In the genomic region with DNA sequence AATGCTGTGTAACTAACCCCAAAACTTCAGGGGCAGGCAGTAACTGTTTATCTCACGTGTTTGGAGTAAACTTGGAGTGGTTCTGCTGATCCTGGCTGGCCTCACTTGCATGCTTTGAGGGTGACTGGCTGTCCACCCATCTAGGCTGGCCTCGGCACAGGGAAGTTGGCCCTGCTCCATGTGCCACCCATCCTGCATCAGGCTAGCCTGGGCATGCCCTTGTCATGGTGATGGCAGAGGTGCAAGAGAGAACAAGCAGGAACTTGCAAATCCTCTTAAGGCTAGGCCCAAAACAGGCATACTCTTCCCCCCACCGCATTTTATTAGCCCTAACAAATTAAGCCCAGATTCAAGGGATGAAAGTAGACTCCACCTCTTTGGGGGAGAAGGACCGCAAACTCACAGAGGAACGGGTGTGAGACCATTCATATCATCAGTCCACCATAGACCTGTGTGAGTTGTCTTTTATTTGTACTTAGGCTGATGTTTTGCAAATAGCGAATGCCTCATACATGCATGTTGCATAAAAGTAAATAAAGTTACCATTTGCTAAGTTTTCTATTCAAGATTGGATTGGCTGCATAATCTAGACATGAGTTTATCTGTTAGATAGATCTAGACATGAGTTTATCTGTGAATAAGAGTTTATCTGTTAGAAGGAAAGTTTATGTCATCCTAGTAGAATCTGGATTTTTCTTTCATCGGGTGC, we compare ENCODE assay signal across 10 cellular contexts.
A peak's percentile ranks its signal among the peaks of the same experiment; 100 is the strongest.
DNase-seq lines count a peak whose midpoint lies in the region; ATAC-seq and TF ChIP-seq lines count a peak whose summit lies in the region.
"Had no signal": no experiment of that assay in that cellular context is flagged by ENCODE, and none has a peak within 500 bp of the region (broad histone marks: within the 10 kb centered on the region; RNA-seq: fewer than 3 reads in every experiment).

No MANE protein-coding gene starts in this region.

- H3K36me3 Mint-ChIP-seq in stimulated activated naive CD8-positive, alpha-beta T cell treated with anti-CD3 and anti-CD28 coated beads, Interleukin-15, Interleukin-2, amounts not matched to agents 100 ng/mL and 50 ng/mL, for 24 hours (ENCODE audit: low read depth), result no peaks in the 10 kb centered on the region

- H3K27ac ChIP-seq in left ventricle myocardium inferior (replicated peaks) (peak overlapping the region; percentile 27), suprapubic skin (no peak overlapping the region)

- DNase-seq in stimulated activated naive CD8-positive, alpha-beta T cell treated with anti-CD3 and anti-CD28 coated beads, Interleukin-15, amount 100 ng/mL, for 72 hours, result no peak
- DNase-seq in SHP77 treated with DMSO at 0.1 percent for 48 hours (lab: John Stamatoyannopoulos, UW) (peak; percentile 81), left ventricle myocardium inferior (peak; percentile 73), NCI-H2227 (lab: John Stamatoyannopoulos, UW; ENCODE audit: unreplicated experiment) (no peak), suprapubic skin (ENCODE audit: low spot score in 2 of 2) (no peak), NCI-H2171 treated with DMSO at 0.1 percent for 48 hours (lab: John Stamatoyannopoulos, UW) (no peak)
- DNase-seq: cortex of kidney; stimulated activated CD4-positive, alpha-beta T cell treated with anti-CD3 and anti-CD28 coated beads, Interleukin-4, amount 100 ng/mL, for 24 hours had no signal

- ATAC-seq in stimulated activated naive CD8-positive, alpha-beta T cell treated with anti-CD3 and anti-CD28 coated beads, Interleukin-15, amount 100 ng/mL, for 72 hours, result no peak
- no peak for ATAC-seq in GM19463 (IDR thresholded peaks at IDR 0.05; ENCODE audit: unreplicated experiment)

- peaks cover 31% of the 10 kb centered on the region for H3K4me1 Mint-ChIP-seq in stimulated activated naive CD8-positive, alpha-beta T cell treated with anti-CD3 and anti-CD28 coated beads, Interleukin-15, Interleukin-2, amounts not matched to agents 100 ng/mL and 50 ng/mL, for 24 hours (ENCODE audit: low read depth)
- peaks cover 6% of the 10 kb centered on the region for H3K4me1 Mint-ChIP-seq in stimulated activated naive CD8-positive, alpha-beta T cell treated with anti-CD3 and anti-CD28 coated beads, Interleukin-15, amount 100 ng/mL, for 72 hours

- H3K9me3 ChIP-seq in left ventricle myocardium inferior (replicated peaks) (no peaks in the 10 kb centered on the region), suprapubic skin (no peaks in the 10 kb centered on the region)

- peaks cover 64% of the 10 kb centered on the region for H3K4me1 ChIP-seq in left ventricle myocardium inferior
- no peaks in the 10 kb centered on the region for H3K4me1 ChIP-seq in suprapubic skin

- no peak for TF ChIP-seq EP300 in suprapubic skin (IDR thresholded peaks at IDR 0.05)

- intact Hi-C loops in left ventricle myocardium inferior (cut with micrococcal nuclease), result no loop called here

- H3K36me3 ChIP-seq in left ventricle myocardium inferior (no peaks in the 10 kb centered on the region), suprapubic skin (no peaks in the 10 kb centered on the region)

- H3K27ac Mint-ChIP-seq in stimulated activated naive CD8-positive, alpha-beta T cell treated with anti-CD3 and anti-CD28 coated beads, Interleukin-15, Interleukin-2, amounts not matched to agents 100 ng/mL and 50 ng/mL, for 24 hours, result peak overlapping the region; percentile 65
- no peak overlapping the region for H3K27ac Mint-ChIP-seq in stimulated activated naive CD8-positive, alpha-beta T cell treated with anti-CD3 and anti-CD28 coated beads, Interleukin-15, amount 100 ng/mL, for 72 hours

- no peaks in the 10 kb centered on the region for H3K9me3 Mint-ChIP-seq in stimulated activated naive CD8-positive, alpha-beta T cell treated with anti-CD3 and anti-CD28 coated beads, Interleukin-15, Interleukin-2, amounts not matched to agents 100 ng/mL and 50 ng/mL, for 24 hours
- H3K9me3 Mint-ChIP-seq in stimulated activated naive CD8-positive, alpha-beta T cell treated with anti-CD3 and anti-CD28 coated beads, Interleukin-15, amount 100 ng/mL, for 72 hours, result no peaks in the 10 kb centered on the region

- no peak overlapping the region for H3K4me3 Mint-ChIP-seq in stimulated activated naive CD8-positive, alpha-beta T cell treated with anti-CD3 and anti-CD28 coated beads, Interleukin-15, Interleukin-2, amounts not matched to agents 100 ng/mL and 50 ng/mL, for 24 hours
- no peak overlapping the region for H3K4me3 Mint-ChIP-seq in stimulated activated naive CD8-positive, alpha-beta T cell treated with anti-CD3 and anti-CD28 coated beads, Interleukin-15, amount 100 ng/mL, for 72 hours

- 83% methylated on average over 6 of the region's 7 CpGs for WGBS in suprapubic skin

- H3K27me3 Mint-ChIP-seq in stimulated activated naive CD8-positive, alpha-beta T cell treated with anti-CD3 and anti-CD28 coated beads, Interleukin-15, Interleukin-2, amounts not matched to agents 100 ng/mL and 50 ng/mL, for 24 hours, result no peaks in the 10 kb centered on the region
- no peaks in the 10 kb centered on the region for H3K27me3 Mint-ChIP-seq in stimulated activated naive CD8-positive, alpha-beta T cell treated with anti-CD3 and anti-CD28 coated beads, Interleukin-15, amount 100 ng/mL, for 72 hours

- no peak for TF ChIP-seq POLR2A in suprapubic skin (IDR thresholded peaks at IDR 0.05)

- no peaks in the 10 kb centered on the region for H3K27me3 ChIP-seq in left ventricle myocardium inferior (ENCODE audit: low read depth)
- H3K27me3 ChIP-seq in suprapubic skin, result no peaks in the 10 kb centered on the region

- TF ChIP-seq CTCF in left ventricle myocardium inferior (IDR thresholded peaks at IDR 0.05; ENCODE audit: borderline replicate concordance) (no peak), suprapubic skin (IDR thresholded peaks at IDR 0.05) (no peak)

- H3K4me3 ChIP-seq in left ventricle myocardium inferior (no peak overlapping the region), suprapubic skin (no peak overlapping the region)

Comparison
In these comparisons a context has a peak if more than half of its experiments do, and no peak if none do; other contexts are left out.
1. DNase-seq: peak in SHP77 treated with DMSO at 0.1 percent for 48 hours (single experiment) and left ventricle myocardium inferior (single experiment); none in stimulated activated naive CD8-positive, alpha-beta T cell treated with anti-CD3 and anti-CD28 coated beads, Interleukin-15, amount 100 ng/mL, for 72 hours (0 of 2), NCI-H2227 (single experiment), suprapubic skin (0 of 2) and NCI-H2171 treated with DMSO at 0.1 percent for 48 hours (single experiment).